20 cellular contexts compared by ENCODE assay signal in genomic region chr11:46641639-46642038, GRCh38. TPM values are rescaled to one million over a fixed set of nuclear protein-coding genes. Genes with fewer than 3 reads are reported as not detected.
DNase-seq lines count a peak whose midpoint lies in the region; ATAC-seq and TF ChIP-seq lines count a peak whose summit lies in the region.
"Had no signal": no experiment of that assay in that cellular context is flagged by ENCODE, and none has a peak within 500 bp of the region (broad histone marks: within the 10 kb centered on the region; RNA-seq: fewer than 3 reads in every experiment).

No MANE protein-coding gene starts in this region.

- peaks cover 0 to 28% (median 6%) of the 10 kb centered on the region in 4 donors for H3K36me3 ChIP-seq in right lobe of liver
- H3K36me3 ChIP-seq: BE2C had no signal

- WGBS in right lobe of liver (ENCODE audit: insufficient coverage, low coverage, low lambda C conversion rate, missing lambda C conversion rate): 34% methylated on average over 3 of the region's 3 CpGs

- H3K4me3 ChIP-seq in HL-60 (replicated peaks; ENCODE audit: insufficient read depth, low read length) (no peak overlapping the region), right lobe of liver (no peak overlapping the region)
- H3K4me3 ChIP-seq: A549; BLaER1 treated with 17β-estradiol and CSF1 and Interleukin-3, amounts not matched to agents 10 nM and 100 nM; GM23248 had no signal

- intact Hi-C loops in dendritic cell treated with granulocyte-macrophage colony-stimulating factor and Interleukin-4, amounts not matched to agents 40 ng/mL and 50 ng/mL, for 4 days (cut with micrococcal nuclease): no loop called here
- intact Hi-C loops in right lobe of liver (cut with DNase I): no loop called here

- H3K9me3 Mint-ChIP-seq in dendritic cell treated with granulocyte-macrophage colony-stimulating factor and Interleukin-4, amounts not matched to agents 40 ng/mL and 50 ng/mL, for 4 days: peaks cover 13% of the 10 kb centered on the region
- no peaks in the 10 kb centered on the region for H3K9me3 Mint-ChIP-seq in stimulated activated effector memory CD8-positive, alpha-beta T cell treated with anti-CD3 and anti-CD28 coated beads, Interleukin-12 subunit alpha, Interleukin-12 subunit beta, amount 100 ng/mL, for 72 hours
- H3K9me3 Mint-ChIP-seq in stimulated activated naive B cell treated with anti-CD40 and anti-IgM and Interleukin-4, amounts not matched to agents 10 μg/mL and 1 μg/mL and 100 μg/mL, for 72 hours: no peaks in the 10 kb centered on the region
- H3K9me3 Mint-ChIP-seq: CD4-positive, alpha-beta memory T cell had no signal

- H3K27me3 Mint-ChIP-seq in dendritic cell treated with granulocyte-macrophage colony-stimulating factor and Interleukin-4, amounts not matched to agents 40 ng/mL and 50 ng/mL, for 4 days: no peaks in the 10 kb centered on the region
- no peaks in the 10 kb centered on the region for H3K27me3 Mint-ChIP-seq in stimulated activated naive B cell treated with anti-CD40 and anti-IgM and Interleukin-4, amounts not matched to agents 10 μg/mL and 1 μg/mL and 100 μg/mL, for 72 hours
- H3K27me3 Mint-ChIP-seq: CD4-positive, alpha-beta memory T cell had no signal

- no peak for TF ChIP-seq CTCF in HL-60 (IDR thresholded peaks at IDR 0.05; ENCODE audit: insufficient read depth, low read length)
- no peak for TF ChIP-seq CTCF in right lobe of liver (IDR thresholded peaks at IDR 0.05)

- TF ChIP-seq POLR2A in right lobe of liver (IDR thresholded peaks at IDR 0.05): no peak

- H3K36me3 Mint-ChIP-seq in dendritic cell treated with granulocyte-macrophage colony-stimulating factor and Interleukin-4, amounts not matched to agents 40 ng/mL and 50 ng/mL, for 4 days (ENCODE audit: low read depth): peaks cover 86% of the 10 kb centered on the region
- peaks cover 72% of the 10 kb centered on the region for H3K36me3 Mint-ChIP-seq in stimulated activated effector memory CD8-positive, alpha-beta T cell treated with anti-CD3 and anti-CD28 coated beads, Interleukin-12 subunit alpha, Interleukin-12 subunit beta, amount 100 ng/mL, for 72 hours
- peaks cover 25 to 32% of the 10 kb centered on the region in 2 donors for H3K36me3 Mint-ChIP-seq in stimulated activated naive B cell treated with anti-CD40 and anti-IgM and Interleukin-4, amounts not matched to agents 10 μg/mL and 1 μg/mL and 100 μg/mL, for 72 hours

- DNase-seq in HL-60 (ENCODE audit: low read depth in 1 of 2, low spot score in 1 of 2) (no peak), right lobe of liver (no peak)
- no peak for DNase-seq in stimulated activated effector memory CD8-positive, alpha-beta T cell treated with anti-CD3 and anti-CD28 coated beads, Interleukin-12 subunit alpha, Interleukin-12 subunit beta, amount 100 ng/mL, for 72 hours (ENCODE audit: low spot score in 2 of 2)
- no peak for DNase-seq in activated naive CD4-positive, alpha-beta T cell treated with Interleukin-2 at 50 U/mL for 16 hours
- no peak for DNase-seq in stimulated activated naive B cell treated with anti-CD40 and anti-IgM and Interleukin-4, amounts not matched to agents 10 μg/mL and 1 μg/mL and 100 μg/mL, for 72 hours
- DNase-seq: 8988T; ACHN; AML-193; BE2C; CD4-positive, alpha-beta memory T cell; COR-L47; DMS153; DND-41; GM23248; H7; HCEC 1CT had no signal

- H3K4me1 Mint-ChIP-seq in dendritic cell treated with granulocyte-macrophage colony-stimulating factor and Interleukin-4, amounts not matched to agents 40 ng/mL and 50 ng/mL, for 4 days (ENCODE audit: low read depth): peaks cover 12% of the 10 kb centered on the region
- H3K4me1 Mint-ChIP-seq in stimulated activated effector memory CD8-positive, alpha-beta T cell treated with anti-CD3 and anti-CD28 coated beads, Interleukin-12 subunit alpha, Interleukin-12 subunit beta, amount 100 ng/mL, for 72 hours: peaks cover 18% of the 10 kb centered on the region
- H3K4me1 Mint-ChIP-seq in stimulated activated naive B cell treated with anti-CD40 and anti-IgM and Interleukin-4, amounts not matched to agents 10 μg/mL and 1 μg/mL and 100 μg/mL, for 72 hours: no peaks in the 10 kb centered on the region

- peaks cover 0 to 25% (median 3%) of the 10 kb centered on the region in 4 donors for H3K4me1 ChIP-seq in right lobe of liver
- H3K4me1 ChIP-seq: BE2C had no signal

- peak overlapping the region; percentile 26 for H3K27ac Mint-ChIP-seq in dendritic cell treated with granulocyte-macrophage colony-stimulating factor and Interleukin-4, amounts not matched to agents 40 ng/mL and 50 ng/mL, for 4 days
- peak overlapping the region; percentile 20 for H3K27ac Mint-ChIP-seq in stimulated activated effector memory CD8-positive, alpha-beta T cell treated with anti-CD3 and anti-CD28 coated beads, Interleukin-12 subunit alpha, Interleukin-12 subunit beta, amount 100 ng/mL, for 72 hours
- H3K27ac Mint-ChIP-seq in stimulated activated naive B cell treated with anti-CD40 and anti-IgM and Interleukin-4, amounts not matched to agents 10 μg/mL and 1 μg/mL and 100 μg/mL, for 72 hours: no peak overlapping the region

- H3K27ac ChIP-seq in HL-60 (replicated peaks) (peak overlapping the region; percentile 20; the same call in 1 of the 2 replicates), right lobe of liver (no peak overlapping the region)
- H3K27ac ChIP-seq: A549; BLaER1 treated with 17β-estradiol and CSF1 and Interleukin-3, amounts not matched to agents 10 nM and 100 nM; GM23248 had no signal

- ATAC-seq in right lobe of liver (peak; percentile 53 to 72 (median 66)), GM18907 (IDR thresholded peaks at IDR 0.05; ENCODE audit: unreplicated experiment) (no peak)
- no peak for ATAC-seq in stimulated activated effector memory CD8-positive, alpha-beta T cell treated with anti-CD3 and anti-CD28 coated beads, Interleukin-12 subunit alpha, Interleukin-12 subunit beta, amount 100 ng/mL, for 72 hours
- ATAC-seq in stimulated activated naive B cell treated with anti-CD40 and anti-IgM and Interleukin-4, amounts not matched to agents 10 μg/mL and 1 μg/mL and 100 μg/mL, for 72 hours (replicated peaks): no peak
- ATAC-seq: A549 had no signal

- H3K9me3 ChIP-seq in right lobe of liver: no peaks in the 10 kb centered on the region
- H3K9me3 ChIP-seq: A549, BE2C had no signal

- no peak overlapping the region for H3K4me3 Mint-ChIP-seq in dendritic cell treated with granulocyte-macrophage colony-stimulating factor and Interleukin-4, amounts not matched to agents 40 ng/mL and 50 ng/mL, for 4 days
- no peak overlapping the region for H3K4me3 Mint-ChIP-seq in stimulated activated effector memory CD8-positive, alpha-beta T cell treated with anti-CD3 and anti-CD28 coated beads, Interleukin-12 subunit alpha, Interleukin-12 subunit beta, amount 100 ng/mL, for 72 hours
- no peak overlapping the region for H3K4me3 Mint-ChIP-seq in stimulated activated naive B cell treated with anti-CD40 and anti-IgM and Interleukin-4, amounts not matched to agents 10 μg/mL and 1 μg/mL and 100 μg/mL, for 72 hours
- H3K4me3 Mint-ChIP-seq: CD4-positive, alpha-beta memory T cell had no signal

- no peaks in the 10 kb centered on the region for H3K27me3 ChIP-seq in HL-60 (ENCODE audit: insufficient read depth, poor library complexity, severe bottlenecking)
- no peaks in the 10 kb centered on the region for H3K27me3 ChIP-seq in right lobe of liver
- H3K27me3 ChIP-seq: BE2C; BLaER1 treated with 17β-estradiol and CSF1 and Interleukin-3, amounts not matched to agents 10 nM and 100 nM had no signal

RNA-seq across cellular contexts. Expression of gene ATG13, which starts 24.3 kb away (rescaled TPM):
- total RNA-seq in right lobe of liver: 10 to 100 TPM; 34.5 to 60.9 (median 41.1) TPM

RNA-seq across cellular contexts. Expression of gene HARBI1, which starts 24.6 kb away (rescaled TPM):
- 1 to 10 TPM; 2.0 to 3.4 (median 2.9) TPM for total RNA-seq in right lobe of liver

RNA-seq across cellular contexts. Expression of gene AMBRA1, which starts 47.8 kb away (rescaled TPM):
- 10 to 100 TPM; 11.0 to 15.7 (median 13.6) TPM for total RNA-seq in right lobe of liver

RNA-seq across cellular contexts. Expression of gene ARHGAP1, which starts 58.8 kb away (rescaled TPM):
- 10 to 100 TPM; 26.5 to 46.2 (median 30.9) TPM for total RNA-seq in right lobe of liver

RNA-seq across cellular contexts. Expression of gene ZNF408, which starts 59.2 kb away (rescaled TPM):
- total RNA-seq in right lobe of liver: 10 to 100 TPM in 1 of 6 experiments, 1 to 10 TPM in 5; 4.0 to 16.3 (median 6.9) TPM

Comparison
In these comparisons a context has a peak if more than half of its experiments do, and no peak if none do; other contexts are left out.
1. ATAC-seq: peak in right lobe of liver (4 of 4); none in stimulated activated effector memory CD8-positive, alpha-beta T cell treated with anti-CD3 and anti-CD28 coated beads, Interleukin-12 subunit alpha, Interleukin-12 subunit beta, amount 100 ng/mL, for 72 hours (single experiment), stimulated activated naive B cell treated with anti-CD40 and anti-IgM and Interleukin-4, amounts not matched to agents 10 μg/mL and 1 μg/mL and 100 μg/mL, for 72 hours (0 of 2) and GM18907 (single experiment).